Comparison of ENCODE assay signal across 1 cellular context in the genomic region with DNA sequence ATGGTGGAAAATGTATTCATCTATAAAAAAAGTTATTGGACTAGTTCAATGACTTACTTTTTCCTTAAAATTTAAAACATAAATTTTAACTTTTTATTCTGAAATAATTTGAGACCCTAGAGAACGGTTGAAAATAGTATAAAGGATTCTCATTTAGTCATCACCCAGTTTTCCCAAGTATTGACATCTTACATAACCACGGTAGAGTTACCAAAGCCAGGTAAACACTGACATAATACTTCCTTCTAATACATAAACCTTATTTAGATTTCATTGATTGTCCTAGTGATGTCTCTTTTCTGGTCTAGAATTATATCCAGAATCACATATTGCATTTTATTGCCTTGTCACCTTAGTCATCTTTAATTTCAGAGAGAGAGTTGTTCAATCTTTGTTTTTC.
TF ChIP-seq lines count a peak whose summit lies in the region.

No MANE protein-coding gene starts in this region.

TF ChIP-seq in HepG2, 621 proteins besides CTCF, POLR2A, EP300 and RAD21 (continued from another document):
- TF ChIP-seq ARID5B (CRISPR knock-in tag; IDR thresholded peaks at IDR 0.05) (peak; percentile 56; the same call in 1 of the 2 replicates), PHF20 (CRISPR knock-in tag; IDR thresholded peaks at IDR 0.05) (no peak), NFATC3 (CRISPR knock-in tag; IDR thresholded peaks at IDR 0.05) (no peak)
